ENCODE assay signal across 9 cellular contexts in the genomic region with DNA sequence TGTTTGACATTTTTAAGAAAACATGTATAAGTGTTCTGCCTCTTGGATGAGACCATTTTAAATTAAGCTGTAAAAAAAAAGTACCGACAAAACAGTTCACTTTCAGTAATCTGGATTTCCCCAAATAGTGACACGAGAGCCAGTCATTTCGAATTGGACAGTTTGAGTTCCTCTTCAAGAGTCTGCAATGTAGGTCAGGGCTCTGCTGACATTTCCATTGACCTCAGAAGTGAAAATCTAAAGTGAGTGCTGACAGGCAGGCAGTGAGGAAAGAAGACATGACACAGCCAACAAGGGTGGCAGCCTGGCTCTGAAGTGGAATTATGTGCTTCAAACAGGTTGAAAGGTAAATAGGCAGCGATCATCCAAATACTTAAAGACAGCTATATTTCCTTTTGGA. TPM values are rescaled to one million over a fixed set of nuclear protein-coding genes. Genes with fewer than 3 reads are reported as not detected.
DNase-seq lines count a peak whose midpoint lies in the region; ATAC-seq, FAIRE-seq and TF ChIP-seq lines count a peak whose summit lies in the region.
"Had no signal": no experiment of that assay in that cellular context is flagged by ENCODE, and none has a peak within 500 bp of the region (broad histone marks: within the 10 kb centered on the region; RNA-seq: fewer than 3 reads in every experiment).

A gene with protein sequence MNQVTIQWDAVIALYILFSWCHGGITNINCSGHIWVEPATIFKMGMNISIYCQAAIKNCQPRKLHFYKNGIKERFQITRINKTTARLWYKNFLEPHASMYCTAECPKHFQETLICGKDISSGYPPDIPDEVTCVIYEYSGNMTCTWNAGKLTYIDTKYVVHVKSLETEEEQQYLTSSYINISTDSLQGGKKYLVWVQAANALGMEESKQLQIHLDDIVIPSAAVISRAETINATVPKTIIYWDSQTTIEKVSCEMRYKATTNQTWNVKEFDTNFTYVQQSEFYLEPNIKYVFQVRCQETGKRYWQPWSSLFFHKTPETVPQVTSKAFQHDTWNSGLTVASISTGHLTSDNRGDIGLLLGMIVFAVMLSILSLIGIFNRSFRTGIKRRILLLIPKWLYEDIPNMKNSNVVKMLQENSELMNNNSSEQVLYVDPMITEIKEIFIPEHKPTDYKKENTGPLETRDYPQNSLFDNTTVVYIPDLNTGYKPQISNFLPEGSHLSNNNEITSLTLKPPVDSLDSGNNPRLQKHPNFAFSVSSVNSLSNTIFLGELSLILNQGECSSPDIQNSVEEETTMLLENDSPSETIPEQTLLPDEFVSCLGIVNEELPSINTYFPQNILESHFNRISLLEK (plus strand): TSS at position 259 of the 400 bp plus-strand sequence. CDS start 1,667 bp downstream, outside the sequence.

- no peak for TF ChIP-seq RAD21 in HepG2 (CRISPR knock-in tag; IDR thresholded peaks at IDR 0.05)

- WGBS in HepG2 (ENCODE audit: low lambda C conversion rate): 14% methylated on average over 4 of the region's 4 CpGs

- H4K20me1 ChIP-seq in HepG2 (ENCODE audit: insufficient read depth, low read length): no peaks in the 10 kb centered on the region
- H4K20me1 ChIP-seq in osteoblast (ENCODE audit: insufficient read depth, low read length): no peaks in the 10 kb centered on the region

- H3K27me3 ChIP-seq in HepG2 (ENCODE audit: control insufficient read depth in 1 of 2, insufficient read depth in 2 of 2, low read length in 2 of 2): no peaks in the 10 kb centered on the region; a peak in 1 of 5 replicates
- H3K27me3 ChIP-seq in osteoblast (ENCODE audit: insufficient read depth, low read length): peaks cover 5% of the 10 kb centered on the region

- intact Hi-C loops in HepG2 (cut with micrococcal nuclease; ENCODE audit: unreplicated experiment): no loop called here

- no peaks in the 10 kb centered on the region for H3K36me3 ChIP-seq in HepG2 (replicated peaks in 1 of 2; ENCODE audit: control insufficient read depth in 1 of 2, insufficient read depth in 2 of 2, low read length in 2 of 2)
- no peaks in the 10 kb centered on the region for H3K36me3 ChIP-seq in osteoblast (ENCODE audit: insufficient read depth, low read length)

- TF ChIP-seq POLR2A in HepG2 (IDR thresholded peaks at IDR 0.05; ENCODE audit: insufficient read depth in 1 of 2, low read depth in 2 of 2, low read length in 2 of 2): no peak

- H3K4me3 ChIP-seq in HepG2 (replicated peaks in 1 of 3; ENCODE audit: insufficient read depth in 1 of 3, low read depth in 2 of 3, low read length in 3 of 3) (no peak within 1 kb of the TSS), osteoblast (ENCODE audit: insufficient read depth, low read length) (no peak within 1 kb of the TSS)

- H3K79me2 ChIP-seq in HepG2 (ENCODE audit: insufficient read depth, low read length): no peaks in the 10 kb centered on the region
- no peaks in the 10 kb centered on the region for H3K79me2 ChIP-seq in osteoblast (ENCODE audit: insufficient read depth, low read length)

- in situ Hi-C loops in HepG2 (cut with HindIII; ENCODE audit: extremely low pct_ligation_motif_present, low pct_unique_long_range_greater_than_20kb): no loop called here

- no peak within 1 kb of the TSS for H3K27ac ChIP-seq in HepG2 (ENCODE audit: extremely low read length, insufficient read depth, low read length)
- H3K27ac ChIP-seq in osteoblast (ENCODE audit: low read depth, low read length): no peak within 1 kb of the TSS

- no peak within 1 kb of the TSS for H3K4me2 ChIP-seq in HepG2 (ENCODE audit: low read depth, low read length)
- H3K4me2 ChIP-seq in osteoblast (ENCODE audit: insufficient read depth, low read length): no peak within 1 kb of the TSS

- H3K9ac ChIP-seq in HepG2 (ENCODE audit: insufficient read depth, low read depth, low read length): no peak within 1 kb of the TSS

- CTCF ChIA-PET in HepG2 (lab: Yijun Ruan, JAX; ENCODE audit: low intra/inter-chr PET ratio, low total read pairs): no interaction called here

- H2AFZ ChIP-seq in HepG2 (ENCODE audit: low read length) (no peak within 1 kb of the TSS), osteoblast (ENCODE audit: low read length) (no peak within 1 kb of the TSS)

- BruUV-seq in HepG2 (replicated peaks; lab: Mats Ljungman, UMichigan): no TSS peak

- no peaks in the 10 kb centered on the region for H3K9me3 ChIP-seq in HepG2 (ENCODE audit: low read length)
- H3K9me3 ChIP-seq in osteoblast (ENCODE audit: low read depth, low read length): no peaks in the 10 kb centered on the region

- TF ChIP-seq CTCF in HepG2 (CRISPR knock-in tag; IDR thresholded peaks at IDR 0.05) (no peak), osteoblast (IDR thresholded peaks at IDR 0.05; ENCODE audit: extremely low read depth, low read depth, low read length) (no peak)

- H3K4me1 ChIP-seq in HepG2 (ENCODE audit: insufficient read depth, low read length): peaks cover 25% of the 10 kb centered on the region
- H3K4me1 ChIP-seq in osteoblast (ENCODE audit: insufficient read depth, low read length): no peaks in the 10 kb centered on the region

- POLR2A ChIA-PET in HepG2 (lab: Yijun Ruan, JAX): no interaction called here

- ATAC-seq in GM21825 (IDR thresholded peaks at IDR 0.05; ENCODE audit: unreplicated experiment) (peak; percentile 87), HG03575 (IDR thresholded peaks at IDR 0.05; ENCODE audit: extremely low read depth, insufficient number of reproducible peaks, low FRiP score, unreplicated experiment) (peak; percentile 89), HepG2 (no peak)

- FAIRE-seq in HepG2 (lab: Jason Lieb, UNC): no peak

- TF ChIP-seq EP300 in HepG2 (IDR thresholded peaks at IDR 0.05; ENCODE audit: low read depth in 2 of 2, low read length in 2 of 2): no peak
- TF ChIP-seq EP300 in HepG2 (CRISPR knock-in tag; IDR thresholded peaks at IDR 0.05; ENCODE audit: borderline replicate concordance): no peak

- DNase-seq in activated gamma-delta T cell treated with Interleukin-2 at 50 U/mL for 16 hours (peak; percentile 20), activated gamma-delta T cell (lab: John Stamatoyannopoulos, UW) (no peak), NCI-H1930 (lab: John Stamatoyannopoulos, UW) (no peak), HepG2 (ENCODE audit: low spot score) (no peak), osteoblast (ENCODE audit: insufficient read length, low spot score, missing footprints) (no peak)
- peak; percentile 52 for DNase-seq in stimulated activated CD8-positive, alpha-beta memory T cell treated with anti-CD3 and anti-CD28 coated beads, Interleukin-4, amount 100 ng/mL, for 48 hours

TF ChIP-seq in HepG2, 621 proteins besides CTCF, POLR2A, EP300 and RAD21 (continues in another document):
- TF ChIP-seq, protein P1, sequence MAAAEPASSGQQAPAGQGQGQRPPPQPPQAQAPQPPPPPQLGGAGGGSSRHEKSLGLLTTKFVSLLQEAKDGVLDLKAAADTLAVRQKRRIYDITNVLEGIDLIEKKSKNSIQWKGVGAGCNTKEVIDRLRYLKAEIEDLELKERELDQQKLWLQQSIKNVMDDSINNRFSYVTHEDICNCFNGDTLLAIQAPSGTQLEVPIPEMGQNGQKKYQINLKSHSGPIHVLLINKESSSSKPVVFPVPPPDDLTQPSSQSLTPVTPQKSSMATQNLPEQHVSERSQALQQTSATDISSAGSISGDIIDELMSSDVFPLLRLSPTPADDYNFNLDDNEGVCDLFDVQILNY (CRISPR knock-in tag; conservative IDR thresholded peaks at IDR 0.05): no peak
- TF ChIP-seq, protein P2, sequence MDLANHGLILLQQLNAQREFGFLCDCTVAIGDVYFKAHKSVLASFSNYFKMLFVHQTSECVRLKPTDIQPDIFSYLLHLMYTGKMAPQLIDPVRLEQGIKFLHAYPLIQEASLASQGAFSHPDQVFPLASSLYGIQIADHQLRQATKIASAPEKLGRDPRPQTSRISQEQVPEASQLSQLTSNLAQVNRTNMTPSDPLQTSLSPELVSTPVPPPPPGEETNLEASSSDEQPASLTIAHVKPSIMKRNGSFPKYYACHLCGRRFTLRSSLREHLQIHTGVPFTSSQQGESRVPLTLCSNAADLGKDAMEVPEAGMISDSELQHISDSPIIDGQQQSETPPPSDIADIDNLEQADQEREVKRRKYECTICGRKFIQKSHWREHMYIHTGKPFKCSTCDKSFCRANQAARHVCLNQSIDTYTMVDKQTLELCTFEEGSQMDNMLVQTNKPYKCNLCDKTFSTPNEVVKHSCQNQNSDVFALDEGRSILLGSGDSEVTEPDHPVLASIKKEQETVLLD (CRISPR knock-in tag; IDR thresholded peaks at IDR 0.05; ENCODE audit: low read depth): no peak
- TF ChIP-seq YY1 (IDR thresholded peaks at IDR 0.05; ENCODE audit: insufficient read depth, insufficient replicate concordance, low read depth, low read length) (no peak), CCAR2 (optimal IDR thresholded peaks at IDR 0.05; ENCODE audit: low read depth, low read length) (no peak)
- TF ChIP-seq, protein P3, sequence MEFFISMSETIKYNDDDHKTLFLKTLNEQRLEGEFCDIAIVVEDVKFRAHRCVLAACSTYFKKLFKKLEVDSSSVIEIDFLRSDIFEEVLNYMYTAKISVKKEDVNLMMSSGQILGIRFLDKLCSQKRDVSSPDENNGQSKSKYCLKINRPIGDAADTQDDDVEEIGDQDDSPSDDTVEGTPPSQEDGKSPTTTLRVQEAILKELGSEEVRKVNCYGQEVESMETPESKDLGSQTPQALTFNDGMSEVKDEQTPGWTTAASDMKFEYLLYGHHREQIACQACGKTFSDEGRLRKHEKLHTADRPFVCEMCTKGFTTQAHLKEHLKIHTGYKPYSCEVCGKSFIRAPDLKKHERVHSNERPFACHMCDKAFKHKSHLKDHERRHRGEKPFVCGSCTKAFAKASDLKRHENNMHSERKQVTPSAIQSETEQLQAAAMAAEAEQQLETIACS (CRISPR knock-in tag; IDR thresholded peaks at IDR 0.05): no peak

RNA-seq across cellular contexts. Expression of the gene that starts here (rescaled TPM):
- total RNA-seq in HepG2 (2016; rRNA removed; fragmentation: Illumina TruSeq; extraction: Trizol) (not detected in 2 replicates), osteoblast (not detected in 2 replicates)
- total RNA-seq in HepG2 (2016; cell fraction: cytosol; rRNA removed; fragmentation: Illumina TruSeq; extraction: Trizol; ENCODE audit: low read depth): not detected in 2 replicates
- not detected in 2 replicates for total RNA-seq in HepG2 (2016; cell fraction: insoluble cytoplasmic fraction; rRNA removed; fragmentation: Illumina TruSeq; extraction: Trizol)
- total RNA-seq in HepG2 (2016; cell fraction: membrane; rRNA removed; fragmentation: Illumina TruSeq; extraction: Trizol): not detected in 2 replicates
- total RNA-seq in HepG2 (2016; cell fraction: nucleus; rRNA removed; fragmentation: Illumina TruSeq; extraction: Trizol): not detected in 2 replicates
- polyA plus RNA-seq in HepG2 (2011; rRNA removed): 0.07 TPM in 1 of 2 replicates, not detected in the other
- not detected in 2 replicates for polyA plus RNA-seq in HepG2 (2011; cell fraction: cytosol; rRNA removed)
- polyA plus RNA-seq in HepG2 (2011; cell fraction: nucleus; rRNA removed): not detected in 2 replicates
- polyA plus RNA-seq in HepG2 (2012): not detected in 2 replicates
- polyA plus RNA-seq in HepG2 (2016; cell fraction: cytosol; fragmentation: Illumina TruSeq; extraction: Trizol; ENCODE audit: low read depth): not detected in 2 replicates
- polyA plus RNA-seq in HepG2 (2016; cell fraction: insoluble cytoplasmic fraction; fragmentation: Illumina TruSeq; extraction: Trizol; ENCODE audit: low read depth): not detected in 2 replicates
- not detected in 2 replicates for polyA plus RNA-seq in HepG2 (2016; cell fraction: membrane; fragmentation: Illumina TruSeq; extraction: Trizol; ENCODE audit: low read depth)
- not detected in 2 replicates for polyA plus RNA-seq in HepG2 (2016; cell fraction: nucleus; fragmentation: Illumina TruSeq; extraction: Trizol; ENCODE audit: insufficient read depth, low read depth)
- polyA minus RNA-seq in HepG2 (2011; rRNA and poly(A)+ RNA removed; ENCODE audit: low replicate concordance): not detected in 2 replicates
- polyA minus RNA-seq in HepG2 (2011; cell fraction: cytosol; rRNA and poly(A)+ RNA removed): not detected in 2 replicates
- not detected in 2 replicates for polyA minus RNA-seq in HepG2 (2011; cell fraction: nucleus; rRNA and poly(A)+ RNA removed)
- polyA plus RNA-seq: BJ had no signal

Comparison
In these comparisons a context has a peak if more than half of its experiments do, and no peak if none do; other contexts are left out.
1. DNase-seq: peak in activated gamma-delta T cell treated with Interleukin-2 at 50 U/mL for 16 hours (single experiment) and stimulated activated CD8-positive, alpha-beta memory T cell treated with anti-CD3 and anti-CD28 coated beads, Interleukin-4, amount 100 ng/mL, for 48 hours (single experiment); none in activated gamma-delta T cell (single experiment), NCI-H1930 (0 of 2), HepG2 (single experiment) and osteoblast (single experiment).